In the genomic region with DNA sequence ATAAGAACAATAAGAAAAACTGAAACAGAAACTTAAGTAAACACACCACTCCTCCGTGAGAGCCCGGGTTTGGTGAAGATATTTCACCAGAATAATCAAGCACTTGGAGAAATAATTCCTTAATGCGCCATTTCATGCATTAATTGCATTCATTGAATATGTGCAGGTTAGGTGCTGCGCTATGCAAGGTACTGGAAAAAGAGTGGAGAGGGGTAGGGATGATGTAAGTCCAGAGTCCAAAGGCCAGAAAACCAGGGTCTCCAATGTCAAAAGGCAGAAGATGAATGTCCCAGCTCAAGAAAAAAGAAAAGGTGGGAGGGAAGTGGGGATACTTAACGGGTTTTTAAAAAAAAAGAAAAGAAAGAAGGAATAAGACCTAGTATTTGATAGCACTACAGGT, we compare ENCODE assay signal across 9 cellular contexts. TPM values are rescaled to one million over a fixed set of nuclear protein-coding genes. Genes with fewer than 3 reads are reported as not detected.
DNase-seq lines count a peak whose midpoint lies in the region; ATAC-seq and TF ChIP-seq lines count a peak whose summit lies in the region.
"Had no signal": no experiment of that assay in that cellular context is flagged by ENCODE, and none has a peak within 500 bp of the region (broad histone marks: within the 10 kb centered on the region; RNA-seq: fewer than 3 reads in every experiment).

No MANE protein-coding gene starts in this region.

- no peak for TF ChIP-seq POLR2A in vagina (IDR thresholded peaks at IDR 0.05)

- H3K27ac Mint-ChIP-seq in WTC11 = no peak overlapping the region

- no peak for TF ChIP-seq CTCF in cardiac muscle cell (IDR thresholded peaks at IDR 0.05; ENCODE audit: low read depth, low read length)
- no peak for TF ChIP-seq CTCF in choroid plexus epithelial cell (conservative IDR thresholded peaks at IDR 0.05; ENCODE audit: low read depth, low read length)
- TF ChIP-seq CTCF in vagina (IDR thresholded peaks at IDR 0.05) = no peak
- TF ChIP-seq CTCF in WTC11 (IDR thresholded peaks at IDR 0.05) = no peak

- no peak overlapping the region for H3K27ac ChIP-seq in cardiac muscle cell
- no peak overlapping the region for H3K27ac ChIP-seq in mucosa of rectum (ENCODE audit: low read depth in 2 of 2, low read length in 2 of 2)
- H3K27ac ChIP-seq in vagina = peak overlapping the region; percentile 68

- no peak overlapping the region for H3K4me3 Mint-ChIP-seq in WTC11

- peaks cover 42% of the 10 kb centered on the region for H3K27me3 ChIP-seq in cardiac muscle cell
- H3K27me3 ChIP-seq in mucosa of rectum (ENCODE audit: control insufficient read depth in 2 of 2, insufficient read depth in 2 of 2, low read length in 2 of 2) = peaks cover 2 to 4% of the 10 kb centered on the region in 2 donors
- H3K27me3 ChIP-seq in vagina = no peaks in the 10 kb centered on the region

- peaks cover 13% of the 10 kb centered on the region for H3K27me3 Mint-ChIP-seq in WTC11 (ENCODE audit: low read depth)

- H3K36me3 Mint-ChIP-seq in WTC11 = no peaks in the 10 kb centered on the region

- ATAC-seq in left ventricle myocardium superior = no peak
- no peak for ATAC-seq in left lobe of liver
- ATAC-seq in GM21526 (IDR thresholded peaks at IDR 0.05; ENCODE audit: low FRiP score, unreplicated experiment) = no peak
- ATAC-seq in WTC11 = no peak

- no peaks in the 10 kb centered on the region for H3K4me1 Mint-ChIP-seq in WTC11

- no peaks in the 10 kb centered on the region for H3K36me3 ChIP-seq in cardiac muscle cell
- no peaks in the 10 kb centered on the region for H3K36me3 ChIP-seq in mucosa of rectum (ENCODE audit: control insufficient read depth in 2 of 2, insufficient read depth in 2 of 2, low read length in 2 of 2)
- peaks cover 0 to 9% of the 10 kb centered on the region in 2 donors for H3K36me3 ChIP-seq in vagina

- CTCF ChIA-PET in WTC11 (lab: Charles Lee) = no interaction called here

- DNase-seq in cardiac muscle cell (ENCODE audit: low read depth in 1 of 2, low spot score in 1 of 2) = peak in 1 of 2 donors; percentile 0
- no peak for DNase-seq in left ventricle myocardium superior
- no peak for DNase-seq in choroid plexus epithelial cell (ENCODE audit: low read depth)
- DNase-seq in vagina (ENCODE audit: extremely low spot score in 2 of 2) = no peak
- no peak for DNase-seq in left lobe of liver (ENCODE audit: low spot score)
- DNase-seq in WTC11 (ENCODE audit: low spot score) = no peak
- DNase-seq: NCI-H1694 had no signal

- peaks cover 2% of the 10 kb centered on the region for H3K9me3 ChIP-seq in cardiac muscle cell (ENCODE audit: low read depth)
- peaks cover 10 to 16% of the 10 kb centered on the region in 2 donors for H3K9me3 ChIP-seq in mucosa of rectum (ENCODE audit: control insufficient read depth in 2 of 2, low read length in 2 of 2)
- H3K9me3 ChIP-seq in vagina = peaks cover 18% of the 10 kb centered on the region

- H3K4me3 ChIP-seq in cardiac muscle cell = peak overlapping the region; percentile 83
- H3K4me3 ChIP-seq in choroid plexus epithelial cell (ENCODE audit: low read depth, low read length) = peak overlapping the region; percentile 94
- peak overlapping the region; percentile 75 to 88 for H3K4me3 ChIP-seq in mucosa of rectum (ENCODE audit: low read length in 2 of 2)
- H3K4me3 ChIP-seq in vagina = peak overlapping the region; percentile 58 to 65

- POLR2A ChIA-PET in WTC11 (lab: Charles Lee) = no interaction called here

- intact Hi-C loops in left ventricle myocardium superior (cut with micrococcal nuclease) = no loop called here
- intact Hi-C loops in vagina (cut with DNase I) = no loop called here

- peak overlapping the region in 1 of 2 donors; percentile 47 for H3K9ac ChIP-seq in mucosa of rectum (ENCODE audit: low read depth in 1 of 2, low read length in 2 of 2)

- peaks cover 8% of the 10 kb centered on the region; the same call in 1 of the 2 replicates for H3K9me3 Mint-ChIP-seq in WTC11

- H3K4me1 ChIP-seq in cardiac muscle cell (ENCODE audit: low read depth) (no peaks in the 10 kb centered on the region), mucosa of rectum (ENCODE audit: control insufficient read depth in 2 of 2, insufficient read depth in 2 of 2, low read length in 2 of 2) (peaks cover 0 to 6% of the 10 kb centered on the region in 2 donors), vagina (peaks cover 5% of the 10 kb centered on the region)

TF ChIP-seq in WTC11, 78 proteins besides CTCF, POLR2A, EP300 and RAD21:
- no peak for TF ChIP-seq ZNF423 (CRISPR knock-in tag; IDR thresholded peaks at IDR 0.05)
- TF ChIP-seq ZNF263 (CRISPR knock-in tag; IDR thresholded peaks at IDR 0.05; ENCODE audit: low read depth) = no peak
- TF ChIP-seq FOXP1 (CRISPR knock-in tag; IDR thresholded peaks at IDR 0.05; ENCODE audit: borderline replicate concordance) = no peak
- TF ChIP-seq, protein P1, sequence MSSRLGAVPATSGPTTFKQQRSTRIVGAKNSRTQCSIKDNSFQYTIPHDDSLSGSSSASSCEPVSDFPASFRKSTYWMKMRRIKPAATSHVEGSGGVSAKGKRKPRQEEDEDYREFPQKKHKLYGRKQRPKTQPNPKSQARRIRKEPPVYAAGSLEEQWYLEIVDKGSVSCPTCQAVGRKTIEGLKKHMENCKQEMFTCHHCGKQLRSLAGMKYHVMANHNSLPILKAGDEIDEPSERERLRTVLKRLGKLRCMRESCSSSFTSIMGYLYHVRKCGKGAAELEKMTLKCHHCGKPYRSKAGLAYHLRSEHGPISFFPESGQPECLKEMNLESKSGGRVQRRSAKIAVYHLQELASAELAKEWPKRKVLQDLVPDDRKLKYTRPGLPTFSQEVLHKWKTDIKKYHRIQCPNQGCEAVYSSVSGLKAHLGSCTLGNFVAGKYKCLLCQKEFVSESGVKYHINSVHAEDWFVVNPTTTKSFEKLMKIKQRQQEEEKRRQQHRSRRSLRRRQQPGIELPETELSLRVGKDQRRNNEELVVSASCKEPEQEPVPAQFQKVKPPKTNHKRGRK (CRISPR knock-in tag; IDR thresholded peaks at IDR 0.05; ENCODE audit: borderline replicate concordance) = no peak
- no peak for TF ChIP-seq ZNF425 (CRISPR knock-in tag; conservative IDR thresholded peaks at IDR 0.05)
- TF ChIP-seq, protein P2, sequence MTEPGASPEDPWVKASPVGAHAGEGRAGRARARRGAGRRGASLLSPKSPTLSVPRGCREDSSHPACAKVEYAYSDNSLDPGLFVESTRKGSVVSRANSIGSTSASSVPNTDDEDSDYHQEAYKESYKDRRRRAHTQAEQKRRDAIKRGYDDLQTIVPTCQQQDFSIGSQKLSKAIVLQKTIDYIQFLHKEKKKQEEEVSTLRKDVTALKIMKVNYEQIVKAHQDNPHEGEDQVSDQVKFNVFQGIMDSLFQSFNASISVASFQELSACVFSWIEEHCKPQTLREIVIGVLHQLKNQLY (CRISPR knock-in tag; IDR thresholded peaks at IDR 0.05) = no peak
- TF ChIP-seq HMGA2 (CRISPR knock-in tag; IDR thresholded peaks at IDR 0.05) = no peak
- TF ChIP-seq FOXK1 (CRISPR knock-in tag; IDR thresholded peaks at IDR 0.05) = no peak
- TF ChIP-seq USF2 (CRISPR knock-in tag; IDR thresholded peaks at IDR 0.05) = no peak
- no peak for TF ChIP-seq TEAD4 (CRISPR knock-in tag; IDR thresholded peaks at IDR 0.05)

RNA-seq across cellular contexts. Expression of gene ZFP37, which starts 0.7 kb away (rescaled TPM):
- total RNA-seq in cardiac muscle cell (2.2 and 3.8 TPM in 2 replicates), left ventricle myocardium superior (0.82 TPM), vagina (3.7 TPM), left lobe of liver (0.55 TPM), WTC11 (2021) (4.6 to 5.6 TPM (median 5.2 TPM) in 3 replicates)
- polyA plus RNA-seq in cardiac muscle cell = 2.2 and 3.2 TPM in 2 replicates

RNA-seq across cellular contexts. Expression of gene ZNF883, which starts 45.2 kb away (rescaled TPM):
- total RNA-seq in cardiac muscle cell = 3.9 and 5.3 TPM in 2 replicates
- polyA plus RNA-seq in cardiac muscle cell = 10.7 and 13.5 TPM in 2 replicates
- total RNA-seq in left ventricle myocardium superior = 4.3 TPM
- total RNA-seq in vagina = 0.98 TPM
- 0.08 TPM for total RNA-seq in left lobe of liver
- 22.0 to 25.4 TPM (median 22.6 TPM) in 3 replicates for total RNA-seq in WTC11 (2021)
